Comparison of ENCODE assay signal across 28 cellular contexts in genomic region chr6:3584611-3585010, GRCh38.
A peak's percentile ranks its signal among the peaks of the same experiment; 100 is the strongest.
DNase-seq lines count a peak whose midpoint lies in the region; ATAC-seq and TF ChIP-seq lines count a peak whose summit lies in the region.
"Had no signal": no experiment of that assay in that cellular context is flagged by ENCODE, and none has a peak within 500 bp of the region (broad histone marks: within the 10 kb centered on the region; RNA-seq: fewer than 3 reads in every experiment).

No MANE protein-coding gene starts in this region.

- peaks cover 3 to 10% of the 10 kb centered on the region in 2 donors for H3K4me1 Mint-ChIP-seq in natural killer cell treated with Interleukin-12 subunit alpha and Interleukin-12 subunit beta and Interleukin-15 and Interleukin-18, amount 100 ng/mL, for 72 hours (ENCODE audit: low read depth in 2 of 2)

- H3K27ac ChIP-seq in IMR-90 (ENCODE audit: insufficient read depth, low read length) (no peak overlapping the region), brain microvascular endothelial cell (peak overlapping the region; percentile 41), adrenal gland (no peak overlapping the region)
- H3K27ac ChIP-seq: neutrophil, right lobe of liver, thyroid gland, vagina had no signal

- in situ Hi-C loops in IMR-90 (cut with MboI; ENCODE audit: low sequenced_read_pairs) (no loop called here), brain microvascular endothelial cell (cut with HindIII; ENCODE audit: low pct_ligation_motif_present, low sequenced_read_pairs) (no loop called here)

- no peak for ATAC-seq in IMR-90 (ENCODE audit: low read depth)
- ATAC-seq in natural killer cell treated with Interleukin-12 subunit alpha and Interleukin-12 subunit beta and Interleukin-15 and Interleukin-18, amount 100 ng/mL, for 72 hours, result no peak
- ATAC-seq: Panc1, right lobe of liver had no signal

- DNase-seq in BJ (ENCODE audit: low read depth), result peak; percentile 16
- DNase-seq in IMR-90, result no peak
- DNase-seq in brain microvascular endothelial cell, result no peak
- peak; percentile 51 for DNase-seq in left kidney (ENCODE audit: low read depth, low spot score)
- no peak for DNase-seq in NCI-H524 (lab: John Stamatoyannopoulos, UW)
- no peak for DNase-seq in adrenal gland
- no peak for DNase-seq in natural killer cell treated with Interleukin-12 subunit alpha and Interleukin-12 subunit beta and Interleukin-15 and Interleukin-18, amount 100 ng/mL, for 72 hours (ENCODE audit: low spot score)
- DNase-seq in T1000 (lab: John Stamatoyannopoulos, UW), result no peak
- DNase-seq: activated CD4-positive, alpha-beta memory T cell treated with anti-CD3 and anti-CD28 coated beads, Interleukin-2, amount 10 ng/mL, durations not matched to agents 7 days and 5 days; activated CD8-positive, alpha-beta memory T cell treated with anti-CD3 and anti-CD28 coated beads, Interleukin-2, amount 50 U/mL, for 4 hours; activated naive CD4-positive, alpha-beta T cell treated with anti-CD3 and anti-CD28 coated beads for 36 hours; BE2C; effector CD4-positive, alpha-beta T cell; KG1; NCI-H1436; NCI-H2081; NCI-H526 treated with DMSO at 0.1 percent for 48 hours; right lobe of liver; SHP77 treated with DMSO at 0.1 percent for 48 hours; stimulated activated CD4-positive, alpha-beta T cell treated with anti-CD3 and anti-CD28 coated beads, Interleukin-4, amount 100 ng/mL, for 24 hours; thyroid gland had no signal

- CTCF ChIA-PET in BJ (lab: Yijun Ruan, JAX), result interaction anchor here (0.7 kb wide), 1 partner anchor 349 kb away, joined by 3 read pairs; no protein-coding TSS in a partner anchor
- CTCF ChIA-PET in IMR-90 (lab: Yijun Ruan, JAX), result no interaction called here

- H4K8ac ChIP-seq in IMR-90 (ENCODE audit: low read depth in 2 of 2, low read length in 2 of 2), result no peak overlapping the region; a peak in 1 of 4 replicates

- H2AK5ac ChIP-seq in IMR-90 (ENCODE audit: low read depth, low read length), result no peak overlapping the region; the same call in 1 of the 2 replicates

- no peak overlapping the region for H2BK120ac ChIP-seq in IMR-90 (ENCODE audit: low read depth, low read length)

- H3K36me3 ChIP-seq in BJ (ENCODE audit: control insufficient read depth, insufficient read depth, low read length) (no peaks in the 10 kb centered on the region), IMR-90 (ENCODE audit: control insufficient read depth, insufficient read depth, low read length) (no peaks in the 10 kb centered on the region), brain microvascular endothelial cell (replicated peaks) (no peaks in the 10 kb centered on the region), adrenal gland (replicated peaks in 1 of 2) (no peaks in the 10 kb centered on the region)
- H3K36me3 ChIP-seq: BE2C, neutrophil, right lobe of liver, thyroid gland, vagina had no signal

- TF ChIP-seq POLR2A in IMR-90 (IDR thresholded peaks at IDR 0.05; ENCODE audit: low read depth, low read length) (no peak), adrenal gland (IDR thresholded peaks at IDR 0.05) (no peak)

- POLR2A ChIA-PET in BJ (lab: Charles Lee) (no interaction called here), IMR-90 (lab: Charles Lee; ENCODE audit: unreplicated experiment) (no interaction called here)

- H3K4me3 Mint-ChIP-seq in natural killer cell treated with Interleukin-12 subunit alpha and Interleukin-12 subunit beta and Interleukin-15 and Interleukin-18, amount 100 ng/mL, for 72 hours, result no peak overlapping the region
- H3K4me3 Mint-ChIP-seq: activated CD4-positive, alpha-beta memory T cell treated with anti-CD3 and anti-CD28 coated beads, Interleukin-2, amount 10 ng/mL, durations not matched to agents 7 days and 5 days; activated naive CD4-positive, alpha-beta T cell treated with anti-CD3 and anti-CD28 coated beads for 36 hours; activated T-helper 1 cell treated with anti-CD3 and anti-CD28 coated beads, Interleukin-12 subunit alpha, Interleukin-12 subunit beta, Interleukin-2, Interleukin-4 antibody, amounts not matched to agents 30 ng/mL and 10 ng/mL and 1 ng/mL, durations not matched to agents 14 hours and 24 hours and 36 hours; mesothelial cell of epicardium had no signal

- H3K27me3 ChIP-seq in BJ (ENCODE audit: control insufficient read depth, insufficient read depth, low read length), result no peaks in the 10 kb centered on the region
- peaks cover 8% of the 10 kb centered on the region for H3K27me3 ChIP-seq in IMR-90 (ENCODE audit: control insufficient read depth, insufficient read depth, low read length)
- H3K27me3 ChIP-seq in brain microvascular endothelial cell (replicated peaks), result no peaks in the 10 kb centered on the region
- no peaks in the 10 kb centered on the region for H3K27me3 ChIP-seq in adrenal gland
- H3K27me3 ChIP-seq: BE2C, right lobe of liver, thyroid gland, vagina had no signal

- 0 out of 2 replicates have a peak overlapping the region, but pooled peaks have one; percentile 24 for H4K5ac ChIP-seq in IMR-90 (ENCODE audit: low read depth, low read length)

- no peak overlapping the region for H3K56ac ChIP-seq in IMR-90 (ENCODE audit: extremely low read depth, insufficient read depth, low read length)

- intact Hi-C loops in IMR-90 (cut with micrococcal nuclease) (no loop called here), adrenal gland (cut with DNase I) (no loop called here)

- no peaks in the 10 kb centered on the region for H3K9me1 ChIP-seq in IMR-90 (ENCODE audit: insufficient read depth, low read length)

- peak overlapping the region; percentile 64 for H3K18ac ChIP-seq in IMR-90 (ENCODE audit: low read depth, low read length)

- H3K14ac ChIP-seq in IMR-90 (replicated peaks; ENCODE audit: low read depth, low read length), result no peak overlapping the region

- no peaks in the 10 kb centered on the region for H3K36me3 Mint-ChIP-seq in natural killer cell treated with Interleukin-12 subunit alpha and Interleukin-12 subunit beta and Interleukin-15 and Interleukin-18, amount 100 ng/mL, for 72 hours
- H3K36me3 Mint-ChIP-seq: mesothelial cell of epicardium had no signal

- BruUV-seq in IMR-90 (replicated peaks; lab: Mats Ljungman, UMichigan), result no TSS peak

- H3K4ac ChIP-seq in IMR-90 (ENCODE audit: low read depth, low read length), result no peak overlapping the region

- dilution Hi-C loops in IMR-90 (cut with HindIII; ENCODE audit: low sequenced_read_pairs, unreplicated experiment), result no loop called here

- H3K27me3 Mint-ChIP-seq in natural killer cell treated with Interleukin-12 subunit alpha and Interleukin-12 subunit beta and Interleukin-15 and Interleukin-18, amount 100 ng/mL, for 72 hours, result peaks cover 21 to 39% of the 10 kb centered on the region in 2 donors
- H3K27me3 Mint-ChIP-seq: progenitor cell of endocrine pancreas had no signal

- H2BK20ac ChIP-seq in IMR-90 (ENCODE audit: low read depth, low read length), result no peak overlapping the region

- TF ChIP-seq CTCF in BJ (IDR thresholded peaks at IDR 0.05; ENCODE audit: insufficient read depth, low read depth, low read length), result no peak
- TF ChIP-seq CTCF in IMR-90 (conservative IDR thresholded peaks at IDR 0.05; ENCODE audit: low read depth, low read length), result no peak
- TF ChIP-seq CTCF in brain microvascular endothelial cell (IDR thresholded peaks at IDR 0.05; ENCODE audit: low read depth, low read length, missing control alignments), result no peak
- no peak for TF ChIP-seq CTCF in adrenal gland (IDR thresholded peaks at IDR 0.05)

- no peaks in the 10 kb centered on the region for H3K79me1 ChIP-seq in IMR-90 (ENCODE audit: low read depth in 1 of 2, low read length in 2 of 2)

- no peaks in the 10 kb centered on the region for H4K20me1 ChIP-seq in IMR-90 (ENCODE audit: insufficient read depth, low read length)

- no peak overlapping the region for H3K4me2 ChIP-seq in IMR-90 (ENCODE audit: low read depth, low read length)

- peak overlapping the region; percentile 36; the same call in 1 of the 3 replicates for H2BK15ac ChIP-seq in IMR-90 (ENCODE audit: low read depth, low read length)

- TF ChIP-seq RAD21 in IMR-90 (IDR thresholded peaks at IDR 0.05; ENCODE audit: low read length), result no peak

- no peak overlapping the region for H2AFZ ChIP-seq in IMR-90 (replicated peaks; ENCODE audit: low read length, poor library complexity)

- no peak overlapping the region for H2AK9ac ChIP-seq in IMR-90 (replicated peaks; ENCODE audit: low read depth, low read length, poor library complexity)

- no peak overlapping the region for H3K23ac ChIP-seq in IMR-90 (ENCODE audit: low read depth, low read length)

- WGBS in IMR-90 (ENCODE audit: extremely low coverage in 2 of 2, insufficient read length in 1 of 2), 2 experiments, result no CpG with 5 or more reads among the region's 3 CpGs
- WGBS in adrenal gland, 4 donors, result 37 to 56% (median 47%) methylated on average over 3 of the region's 3 CpGs

- H3K4me3 ChIP-seq in BJ (ENCODE audit: low read depth, low read length) (no peak overlapping the region), IMR-90 (ENCODE audit: insufficient read depth, low read depth, low read length) (no peak overlapping the region), brain microvascular endothelial cell (ENCODE audit: low read depth, low read length) (no peak overlapping the region), adrenal gland (no peak overlapping the region)
- H3K4me3 ChIP-seq: right lobe of liver, thyroid gland, vagina had no signal

- H3K9me3 ChIP-seq in IMR-90 (ENCODE audit: control insufficient read depth, insufficient read depth, low read length) (peaks cover 8% of the 10 kb centered on the region), adrenal gland (replicated peaks in 1 of 3) (no peaks in the 10 kb centered on the region)
- H3K9me3 ChIP-seq: BE2C, neutrophil, right lobe of liver, thyroid gland had no signal

- no peak overlapping the region for H4K91ac ChIP-seq in IMR-90 (ENCODE audit: insufficient read depth, low read depth, low read length)

- no peaks in the 10 kb centered on the region for H3K9me3 Mint-ChIP-seq in natural killer cell treated with Interleukin-12 subunit alpha and Interleukin-12 subunit beta and Interleukin-15 and Interleukin-18, amount 100 ng/mL, for 72 hours
- H3K9me3 Mint-ChIP-seq: activated CD4-positive, alpha-beta memory T cell treated with anti-CD3 and anti-CD28 coated beads, Interleukin-2, amount 10 ng/mL, durations not matched to agents 7 days and 5 days; activated naive CD4-positive, alpha-beta T cell treated with anti-CD3 and anti-CD28 coated beads for 36 hours; activated T-helper 1 cell treated with anti-CD3 and anti-CD28 coated beads, Interleukin-12 subunit alpha, Interleukin-12 subunit beta, Interleukin-2, Interleukin-4 antibody, amounts not matched to agents 30 ng/mL and 10 ng/mL and 1 ng/mL, durations not matched to agents 14 hours and 24 hours and 36 hours had no signal

- H3K9ac ChIP-seq in IMR-90 (ENCODE audit: low read depth, low read length), result no peak overlapping the region

- H3K27ac Mint-ChIP-seq in natural killer cell treated with Interleukin-12 subunit alpha and Interleukin-12 subunit beta and Interleukin-15 and Interleukin-18, amount 100 ng/mL, for 72 hours, result no peak overlapping the region
- H3K27ac Mint-ChIP-seq: activated CD4-positive, alpha-beta memory T cell treated with anti-CD3 and anti-CD28 coated beads, Interleukin-2, amount 10 ng/mL, durations not matched to agents 7 days and 5 days; activated naive CD4-positive, alpha-beta T cell treated with anti-CD3 and anti-CD28 coated beads for 36 hours; activated T-helper 1 cell treated with anti-CD3 and anti-CD28 coated beads, Interleukin-12 subunit alpha, Interleukin-12 subunit beta, Interleukin-2, Interleukin-4 antibody, amounts not matched to agents 30 ng/mL and 10 ng/mL and 1 ng/mL, durations not matched to agents 14 hours and 24 hours and 36 hours; HFFc6; mesothelial cell of epicardium; progenitor cell of endocrine pancreas had no signal

- H3K4me1 ChIP-seq in IMR-90 (ENCODE audit: control insufficient read depth, insufficient read depth, low read length) (peaks cover 2% of the 10 kb centered on the region), adrenal gland (replicated peaks in 1 of 2) (no peaks in the 10 kb centered on the region)
- H3K4me1 ChIP-seq: BE2C, right lobe of liver, thyroid gland, vagina had no signal

- H2BK5ac ChIP-seq in IMR-90 (ENCODE audit: low read depth, low read length, poor library complexity, severe bottlenecking), result no peak overlapping the region

Comparison
In these comparisons a context has a peak if more than half of its experiments do, and no peak if none do; other contexts are left out.
1. DNase-seq: peak in BJ (single experiment) and left kidney (single experiment); none in IMR-90 (single experiment), brain microvascular endothelial cell (single experiment), NCI-H524 (0 of 2), adrenal gland (0 of 7), natural killer cell treated with Interleukin-12 subunit alpha and Interleukin-12 subunit beta and Interleukin-15 and Interleukin-18, amount 100 ng/mL, for 72 hours (single experiment) and T1000 (single experiment).